In genomic region chr21:44846485-44847260, GRCh38 we compare ENCODE assay signal across 1 cellular context.
TF ChIP-seq lines count a peak whose summit lies in the region.

No MANE protein-coding gene starts in this region.

TF ChIP-seq in HepG2, 621 proteins besides CTCF, POLR2A, EP300 and RAD21 (continued from another document and continues in another):
- TF ChIP-seq ARID5B (CRISPR knock-in tag; IDR thresholded peaks at IDR 0.05) (peak; percentile 41; the same call in 1 of the 2 replicates), RNF2 (conservative IDR thresholded peaks at IDR 0.05; ENCODE audit: low read depth) (no peak), ZNF879 (CRISPR knock-in tag; IDR thresholded peaks at IDR 0.05) (no peak), GATAD2A (CRISPR knock-in tag; IDR thresholded peaks at IDR 0.05) (no peak), NONO (IDR thresholded peaks at IDR 0.05) (no peak), NONO (CRISPR knock-in tag; conservative IDR thresholded peaks at IDR 0.05) (no peak; the same call in 1 of the 2 replicates), MAZ (IDR thresholded peaks at IDR 0.05; ENCODE audit: borderline replicate concordance, low read depth, low read length) (no peak), MAZ (CRISPR knock-in tag; IDR thresholded peaks at IDR 0.05; ENCODE audit: low read depth) (peak; percentile 57), RCOR2 (CRISPR knock-in tag; IDR thresholded peaks at IDR 0.05) (no peak), ZSCAN20 (CRISPR knock-in tag; IDR thresholded peaks at IDR 0.05; ENCODE audit: borderline replicate concordance) (no peak), ZNF333 (CRISPR knock-in tag; IDR thresholded peaks at IDR 0.05; ENCODE audit: borderline replicate concordance) (no peak), ZNF350 (CRISPR knock-in tag; IDR thresholded peaks at IDR 0.05; ENCODE audit: borderline replicate concordance, low read depth) (no peak), TFE3 (CRISPR knock-in tag; IDR thresholded peaks at IDR 0.05) (peak; percentile 26; the same call in 1 of the 2 replicates), SOX6 (IDR thresholded peaks at IDR 0.05) (no peak), SOX6 (CRISPR knock-in tag; IDR thresholded peaks at IDR 0.05) (peak; percentile 42), E2F5 (CRISPR knock-in tag; conservative IDR thresholded peaks at IDR 0.05) (no peak), IRX3 (CRISPR knock-in tag; IDR thresholded peaks at IDR 0.05; ENCODE audit: borderline replicate concordance, low read depth) (no peak), ZNF10 (CRISPR knock-in tag; IDR thresholded peaks at IDR 0.05; ENCODE audit: borderline replicate concordance, low read depth) (no peak), NR3C1 (CRISPR knock-in tag; IDR thresholded peaks at IDR 0.05) (no peak), MIER3 (CRISPR knock-in tag; IDR thresholded peaks at IDR 0.05; ENCODE audit: borderline replicate concordance) (no peak), SALL2 (CRISPR knock-in tag; IDR thresholded peaks at IDR 0.05) (no peak), SRF (IDR thresholded peaks at IDR 0.05; ENCODE audit: low read depth, low read length) (no peak), TRIM24 (CRISPR knock-in tag; IDR thresholded peaks at IDR 0.05) (no peak), GABPB1 (CRISPR knock-in tag; IDR thresholded peaks at IDR 0.05) (peak; percentile 33), HDAC2 (CRISPR knock-in tag; IDR thresholded peaks at IDR 0.05) (peak; percentile 62), ISX (CRISPR knock-in tag; conservative IDR thresholded peaks at IDR 0.05) (no peak), THAP11 (CRISPR knock-in tag; IDR thresholded peaks at IDR 0.05) (no peak), PPARG (CRISPR knock-in tag; conservative IDR thresholded peaks at IDR 0.05) (no peak), SIX1 (CRISPR knock-in tag; IDR thresholded peaks at IDR 0.05; ENCODE audit: borderline replicate concordance) (0 out of 2 replicates have a peak, but pooled peaks have one; percentile 14), NFKB2 (CRISPR knock-in tag; IDR thresholded peaks at IDR 0.05; ENCODE audit: borderline replicate concordance) (0 out of 2 replicates have a peak, but pooled peaks have one; percentile 6), RBM39 (IDR thresholded peaks at IDR 0.05; ENCODE audit: low read depth, low read length, poor library complexity, severe bottlenecking) (no peak), HDAC6 (IDR thresholded peaks at IDR 0.05; ENCODE audit: low read depth, low read length) (no peak), PLRG1 (conservative IDR thresholded peaks at IDR 0.05) (no peak), SYNCRIP (IDR thresholded peaks at IDR 0.05; ENCODE audit: insufficient read depth, low read depth, low read length) (no peak), NBN (conservative IDR thresholded peaks at IDR 0.05) (no peak), CHD4 (IDR thresholded peaks at IDR 0.05; ENCODE audit: borderline replicate concordance, low read length) (no peak), MXD3 (CRISPR knock-in tag; IDR thresholded peaks at IDR 0.05) (no peak), ZNF362 (CRISPR knock-in tag; IDR thresholded peaks at IDR 0.05; ENCODE audit: borderline replicate concordance) (no peak), ZNF253 (CRISPR knock-in tag; IDR thresholded peaks at IDR 0.05; ENCODE audit: borderline replicate concordance) (no peak), GLMP (CRISPR knock-in tag; IDR thresholded peaks at IDR 0.05; ENCODE audit: borderline replicate concordance) (no peak), HNF4A (CRISPR knock-in tag; IDR thresholded peaks at IDR 0.05) (peak; percentile 65), NFKBIZ (CRISPR knock-in tag; IDR thresholded peaks at IDR 0.05) (no peak), ZNF772 (CRISPR knock-in tag; IDR thresholded peaks at IDR 0.05) (peak; percentile 22; the same call in 1 of the 2 replicates), ZNF777 (CRISPR knock-in tag; IDR thresholded peaks at IDR 0.05) (no peak), ZNF205 (CRISPR knock-in tag; IDR thresholded peaks at IDR 0.05) (no peak)
- TF ChIP-seq, protein P1, sequence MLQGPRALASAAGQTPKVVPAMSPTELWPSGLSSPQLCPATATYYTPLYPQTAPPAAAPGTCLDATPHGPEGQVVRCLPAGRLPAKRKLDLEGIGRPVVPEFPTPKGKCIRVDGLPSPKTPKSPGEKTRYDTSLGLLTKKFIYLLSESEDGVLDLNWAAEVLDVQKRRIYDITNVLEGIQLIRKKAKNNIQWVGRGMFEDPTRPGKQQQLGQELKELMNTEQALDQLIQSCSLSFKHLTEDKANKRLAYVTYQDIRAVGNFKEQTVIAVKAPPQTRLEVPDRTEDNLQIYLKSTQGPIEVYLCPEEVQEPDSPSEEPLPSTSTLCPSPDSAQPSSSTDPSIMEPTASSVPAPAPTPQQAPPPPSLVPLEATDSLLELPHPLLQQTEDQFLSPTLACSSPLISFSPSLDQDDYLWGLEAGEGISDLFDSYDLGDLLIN (CRISPR knock-in tag; IDR thresholded peaks at IDR 0.05; ENCODE audit: borderline replicate concordance) = no peak
- TF ChIP-seq, protein P2, sequence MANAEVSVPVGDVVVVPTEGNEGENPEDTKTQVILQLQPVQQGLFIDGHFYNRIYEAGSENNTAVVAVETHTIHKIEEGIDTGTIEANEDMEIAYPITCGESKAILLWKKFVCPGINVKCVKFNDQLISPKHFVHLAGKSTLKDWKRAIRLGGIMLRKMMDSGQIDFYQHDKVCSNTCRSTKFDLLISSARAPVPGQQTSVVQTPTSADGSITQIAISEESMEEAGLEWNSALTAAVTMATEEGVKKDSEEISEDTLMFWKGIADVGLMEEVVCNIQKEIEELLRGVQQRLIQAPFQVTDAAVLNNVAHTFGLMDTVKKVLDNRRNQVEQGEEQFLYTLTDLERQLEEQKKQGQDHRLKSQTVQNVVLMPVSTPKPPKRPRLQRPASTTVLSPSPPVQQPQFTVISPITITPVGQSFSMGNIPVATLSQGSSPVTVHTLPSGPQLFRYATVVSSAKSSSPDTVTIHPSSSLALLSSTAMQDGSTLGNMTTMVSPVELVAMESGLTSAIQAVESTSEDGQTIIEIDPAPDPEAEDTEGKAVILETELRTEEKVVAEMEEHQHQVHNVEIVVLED (CRISPR knock-in tag; IDR thresholded peaks at IDR 0.05; ENCODE audit: borderline replicate concordance) = 0 out of 2 replicates have a peak, but pooled peaks have one; percentile 46
- TF ChIP-seq, protein P3, sequence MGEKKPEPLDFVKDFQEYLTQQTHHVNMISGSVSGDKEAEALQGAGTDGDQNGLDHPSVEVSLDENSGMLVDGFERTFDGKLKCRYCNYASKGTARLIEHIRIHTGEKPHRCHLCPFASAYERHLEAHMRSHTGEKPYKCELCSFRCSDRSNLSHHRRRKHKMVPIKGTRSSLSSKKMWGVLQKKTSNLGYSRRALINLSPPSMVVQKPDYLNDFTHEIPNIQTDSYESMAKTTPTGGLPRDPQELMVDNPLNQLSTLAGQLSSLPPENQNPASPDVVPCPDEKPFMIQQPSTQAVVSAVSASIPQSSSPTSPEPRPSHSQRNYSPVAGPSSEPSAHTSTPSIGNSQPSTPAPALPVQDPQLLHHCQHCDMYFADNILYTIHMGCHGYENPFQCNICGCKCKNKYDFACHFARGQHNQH (CRISPR knock-in tag; IDR thresholded peaks at IDR 0.05) = 0 out of 2 replicates have a peak, but pooled peaks have one; percentile 13
- TF ChIP-seq, protein P4, sequence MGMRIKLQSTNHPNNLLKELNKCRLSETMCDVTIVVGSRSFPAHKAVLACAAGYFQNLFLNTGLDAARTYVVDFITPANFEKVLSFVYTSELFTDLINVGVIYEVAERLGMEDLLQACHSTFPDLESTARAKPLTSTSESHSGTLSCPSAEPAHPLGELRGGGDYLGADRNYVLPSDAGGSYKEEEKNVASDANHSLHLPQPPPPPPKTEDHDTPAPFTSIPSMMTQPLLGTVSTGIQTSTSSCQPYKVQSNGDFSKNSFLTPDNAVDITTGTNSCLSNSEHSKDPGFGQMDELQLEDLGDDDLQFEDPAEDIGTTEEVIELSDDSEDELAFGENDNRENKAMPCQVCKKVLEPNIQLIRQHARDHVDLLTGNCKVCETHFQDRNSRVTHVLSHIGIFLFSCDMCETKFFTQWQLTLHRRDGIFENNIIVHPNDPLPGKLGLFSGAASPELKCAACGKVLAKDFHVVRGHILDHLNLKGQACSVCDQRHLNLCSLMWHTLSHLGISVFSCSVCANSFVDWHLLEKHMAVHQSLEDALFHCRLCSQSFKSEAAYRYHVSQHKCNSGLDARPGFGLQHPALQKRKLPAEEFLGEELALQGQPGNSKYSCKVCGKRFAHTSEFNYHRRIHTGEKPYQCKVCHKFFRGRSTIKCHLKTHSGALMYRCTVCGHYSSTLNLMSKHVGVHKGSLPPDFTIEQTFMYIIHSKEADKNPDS (CRISPR knock-in tag; IDR thresholded peaks at IDR 0.05) = 0 out of 2 replicates have a peak, but pooled peaks have one; percentile 50
- TF ChIP-seq, protein P5, sequence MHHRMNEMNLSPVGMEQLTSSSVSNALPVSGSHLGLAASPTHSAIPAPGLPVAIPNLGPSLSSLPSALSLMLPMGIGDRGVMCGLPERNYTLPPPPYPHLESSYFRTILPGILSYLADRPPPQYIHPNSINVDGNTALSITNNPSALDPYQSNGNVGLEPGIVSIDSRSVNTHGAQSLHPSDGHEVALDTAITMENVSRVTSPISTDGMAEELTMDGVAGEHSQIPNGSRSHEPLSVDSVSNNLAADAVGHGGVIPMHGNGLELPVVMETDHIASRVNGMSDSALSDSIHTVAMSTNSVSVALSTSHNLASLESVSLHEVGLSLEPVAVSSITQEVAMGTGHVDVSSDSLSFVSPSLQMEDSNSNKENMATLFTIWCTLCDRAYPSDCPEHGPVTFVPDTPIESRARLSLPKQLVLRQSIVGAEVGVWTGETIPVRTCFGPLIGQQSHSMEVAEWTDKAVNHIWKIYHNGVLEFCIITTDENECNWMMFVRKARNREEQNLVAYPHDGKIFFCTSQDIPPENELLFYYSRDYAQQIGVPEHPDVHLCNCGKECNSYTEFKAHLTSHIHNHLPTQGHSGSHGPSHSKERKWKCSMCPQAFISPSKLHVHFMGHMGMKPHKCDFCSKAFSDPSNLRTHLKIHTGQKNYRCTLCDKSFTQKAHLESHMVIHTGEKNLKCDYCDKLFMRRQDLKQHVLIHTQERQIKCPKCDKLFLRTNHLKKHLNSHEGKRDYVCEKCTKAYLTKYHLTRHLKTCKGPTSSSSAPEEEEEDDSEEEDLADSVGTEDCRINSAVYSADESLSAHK (CRISPR knock-in tag; IDR thresholded peaks at IDR 0.05; ENCODE audit: borderline replicate concordance) = no peak
